In the genomic region with DNA sequence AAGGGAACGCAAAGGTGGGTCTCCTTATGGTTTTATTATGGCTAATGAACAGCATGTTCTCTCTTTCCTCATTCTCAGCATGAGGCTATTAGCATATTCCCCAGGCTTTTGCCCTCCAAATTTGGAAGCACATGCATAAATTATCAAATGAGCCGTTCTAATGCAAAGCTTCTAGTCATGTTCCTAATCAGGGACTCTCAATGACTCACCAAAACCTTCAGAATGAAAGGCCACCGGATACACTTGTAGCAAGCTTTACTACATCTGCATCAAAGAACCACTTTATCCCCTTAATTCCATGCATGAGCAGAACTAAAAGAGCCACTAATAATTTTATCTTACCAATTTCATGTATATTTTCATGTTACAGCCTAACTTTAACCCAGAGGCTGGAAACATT, we compare ENCODE assay signal across 27 cellular contexts.
"Had no signal": no experiment of that assay in that cellular context is flagged by ENCODE, and none has a peak within 500 bp of the region (broad histone marks: within the 10 kb centered on the region; RNA-seq: fewer than 3 reads in every experiment).

No MANE protein-coding gene starts in this region.

- H3K4me3 ChIP-seq: left ventricle myocardium inferior, lung, neural progenitor cell, psoas muscle, right atrium auricular region, right lobe of liver, smooth muscle cell, testis, thyroid gland, transverse colon, upper lobe of right lung had no signal

- H3K9me3 ChIP-seq: neutrophil, psoas muscle, right lobe of liver, testis, thyroid gland, transverse colon had no signal

- H3K27ac ChIP-seq: left ventricle myocardium inferior, neural progenitor cell, neutrophil, parathyroid adenoma, psoas muscle, right atrium auricular region, right lobe of liver, testis, thyroid gland, transverse colon, upper lobe of right lung had no signal

- H3K27me3 ChIP-seq: neural progenitor cell, neutrophil, right atrium auricular region, right lobe of liver, testis, thyroid gland, transverse colon, upper lobe of right lung had no signal

- DNase-seq: hypothalamus; immature natural killer cell; kidney; left ventricle myocardium inferior; mesendoderm; naive B cell; natural killer cell; nephron progenitor cell; occipital lobe; psoas muscle; right lobe of liver; stimulated activated CD4-positive, alpha-beta T cell treated with anti-CD3 and anti-CD28 coated beads, Interleukin-1b, Interleukin-23, amount 100 ng/mL, for 48 hours; stimulated activated CD4-positive, alpha-beta T cell treated with anti-CD3 and anti-CD28 coated beads, Interleukin-2, amount 100 ng/mL, for 48 hours; stimulated activated CD4-positive, alpha-beta T cell treated with anti-CD3 and anti-CD28 coated beads, Interleukin-4, amount 100 ng/mL, for 4 hours; stimulated activated CD8-positive, alpha-beta memory T cell treated with anti-CD3 and anti-CD28 coated beads, Interleukin-4, amount 100 ng/mL, for 48 hours; stimulated activated naive CD4-positive, alpha-beta T cell treated with Interleukin-2 at 50 U/mL for 16 hours; stimulated activated naive CD8-positive, alpha-beta T cell treated with anti-CD3 and anti-CD28 coated beads, Interleukin-15, amount 100 ng/mL, for 72 hours; testis; thyroid gland; transverse colon; upper lobe of right lung had no signal

- H3K4me1 ChIP-seq: left ventricle myocardium inferior, neural progenitor cell, parathyroid adenoma, psoas muscle, right atrium auricular region, right lobe of liver, testis, thyroid gland, transverse colon, upper lobe of right lung had no signal

- H3K36me3 ChIP-seq: left ventricle myocardium inferior, neural progenitor cell, neutrophil, right atrium auricular region, right lobe of liver, thyroid gland, transverse colon, upper lobe of right lung had no signal
